Comparison of ENCODE assay signal across 15 cellular contexts in genomic region chrX:12383196-12383595, GRCh38.
DNase-seq lines count a peak whose midpoint lies in the region; ATAC-seq, FAIRE-seq and TF ChIP-seq lines count a peak whose summit lies in the region.
"Had no signal": no experiment of that assay in that cellular context is flagged by ENCODE, and none has a peak within 500 bp of the region (broad histone marks: within the 10 kb centered on the region; RNA-seq: fewer than 3 reads in every experiment).

No MANE protein-coding gene starts in this region.

- H2BK15ac ChIP-seq in IMR-90 (ENCODE audit: low read depth, low read length): no peak overlapping the region

- H2AK5ac ChIP-seq in IMR-90 (ENCODE audit: low read depth, low read length): no peak overlapping the region

- H3K9me1 ChIP-seq in IMR-90 (ENCODE audit: insufficient read depth, low read length): no peaks in the 10 kb centered on the region

- H3K4me1 Mint-ChIP-seq in neural crest cell: no peaks in the 10 kb centered on the region

- TF ChIP-seq EP300 in gastroesophageal sphincter (IDR thresholded peaks at IDR 0.05): no peak

- H3K4me2 ChIP-seq in DND-41 (ENCODE audit: insufficient read depth, low read length) (no peak overlapping the region), IMR-90 (ENCODE audit: low read depth, low read length) (no peak overlapping the region), mammary epithelial cell (ENCODE audit: insufficient read depth, low read depth, low read length) (no peak overlapping the region)

- no CpG with 5 or more reads among the region's 2 CpGs for WGBS in IMR-90 (ENCODE audit: extremely low coverage in 2 of 2, insufficient read length in 1 of 2), 2 experiments
- WGBS in mammary epithelial cell (ENCODE audit: low coverage, missing lambda C conversion rate): 21% methylated on average over 2 of the region's 2 CpGs
- WGBS in gastroesophageal sphincter (ENCODE audit: low coverage in 1 of 2), 2 donors: 75% methylated on average over 2 of the region's 2 CpGs; no CpG with 5 or more reads in 1 of the 2 donors

- H3K27ac Mint-ChIP-seq in neural crest cell (ENCODE audit: unreplicated experiment): no peak overlapping the region

- no peak overlapping the region for H3K4me3 ChIP-seq in DND-41 (ENCODE audit: low read depth in 1 of 2, low read length in 2 of 2)
- no peak overlapping the region for H3K4me3 ChIP-seq in IMR-90 (ENCODE audit: insufficient read depth, low read depth, low read length)
- H3K4me3 ChIP-seq in mammary epithelial cell (replicated peaks in 1 of 3; ENCODE audit: insufficient read depth in 1 of 3, low read depth in 2 of 3, low read length in 3 of 3): no peak overlapping the region
- H3K4me3 ChIP-seq in gastroesophageal sphincter: no peak overlapping the region
- H3K4me3 ChIP-seq: lower lobe of right lung had no signal

- H3K36me3 Mint-ChIP-seq in neural crest cell (ENCODE audit: low read depth): no peaks in the 10 kb centered on the region

- ATAC-seq in DND-41 (ENCODE audit: insufficient read depth, low read depth): no peak
- no peak for ATAC-seq in IMR-90 (ENCODE audit: low read depth)
- ATAC-seq in gastroesophageal sphincter: no peak
- no peak for ATAC-seq in HG02678 (IDR thresholded peaks at IDR 0.05; ENCODE audit: unreplicated experiment)
- no peak for ATAC-seq in HG03442 (IDR thresholded peaks at IDR 0.05; ENCODE audit: unreplicated experiment)
- ATAC-seq: lower lobe of right lung had no signal

- H2BK120ac ChIP-seq in IMR-90 (ENCODE audit: low read depth, low read length): no peak overlapping the region

- H3K9ac ChIP-seq in DND-41 (ENCODE audit: low read depth, low read length) (no peak overlapping the region), IMR-90 (ENCODE audit: low read depth, low read length) (no peak overlapping the region), mammary epithelial cell (ENCODE audit: insufficient read depth, low read length) (no peak overlapping the region)

- in situ Hi-C loops in IMR-90 (cut with MboI; ENCODE audit: low sequenced_read_pairs): no loop called here
- in situ Hi-C loops in mammary epithelial cell (cut with MboI; ENCODE audit: low sequenced_read_pairs in 2 of 2): no loop called here

- no peak overlapping the region for H3K4me3 Mint-ChIP-seq in neural crest cell

- H3K4me1 ChIP-seq in DND-41 (ENCODE audit: insufficient read depth, low read length): no peaks in the 10 kb centered on the region
- H3K4me1 ChIP-seq in IMR-90 (ENCODE audit: control insufficient read depth, insufficient read depth, low read length): no peaks in the 10 kb centered on the region; the same call in 1 of the 2 replicates
- H3K4me1 ChIP-seq in mammary epithelial cell (ENCODE audit: insufficient read depth, low read length): no peaks in the 10 kb centered on the region
- no peaks in the 10 kb centered on the region for H3K4me1 ChIP-seq in gastroesophageal sphincter
- H3K4me1 ChIP-seq: lower lobe of right lung had no signal

- TF ChIP-seq POLR2A in IMR-90 (IDR thresholded peaks at IDR 0.05; ENCODE audit: low read depth, low read length): no peak
- no peak for TF ChIP-seq POLR2A in gastroesophageal sphincter (IDR thresholded peaks at IDR 0.05)
- TF ChIP-seq POLR2A in GM12892 (IDR thresholded peaks at IDR 0.05; ENCODE audit: low read depth, low read length): no peak

- H2AK9ac ChIP-seq in IMR-90 (replicated peaks; ENCODE audit: low read depth, low read length, poor library complexity): no peak overlapping the region

- H2AFZ ChIP-seq in DND-41 (ENCODE audit: low read depth, low read length) (no peak overlapping the region), IMR-90 (replicated peaks; ENCODE audit: low read length, poor library complexity) (no peak overlapping the region), mammary epithelial cell (ENCODE audit: low read depth, low read length) (no peak overlapping the region)

- no peak; the same call in 1 of the 2 replicates for TF ChIP-seq RAD21 in IMR-90 (IDR thresholded peaks at IDR 0.05; ENCODE audit: low read length)

- H3K4ac ChIP-seq in IMR-90 (ENCODE audit: low read depth, low read length): no peak overlapping the region

- POLR2A ChIA-PET in IMR-90 (lab: Charles Lee; ENCODE audit: unreplicated experiment): no interaction called here

- BruUV-seq in IMR-90 (replicated peaks; lab: Mats Ljungman, UMichigan) (no TSS peak), mammary epithelial cell (replicated peaks; lab: Mats Ljungman, UMichigan) (no TSS peak)

- H2BK5ac ChIP-seq in IMR-90 (ENCODE audit: low read depth, low read length, poor library complexity, severe bottlenecking): no peak overlapping the region

- dilution Hi-C loops in IMR-90 (cut with HindIII; ENCODE audit: low sequenced_read_pairs, unreplicated experiment) (no loop called here), mammary epithelial cell (cut with HindIII; ENCODE audit: low sequenced_read_pairs) (no loop called here)

- H3K23ac ChIP-seq in IMR-90 (ENCODE audit: low read depth, low read length): no peak overlapping the region

- peak; percentile 22 for TF ChIP-seq CTCF in DND-41 (IDR thresholded peaks at IDR 0.05; ENCODE audit: borderline replicate concordance, extremely low read depth, low read length, poor library complexity, severe bottlenecking)
- TF ChIP-seq CTCF in IMR-90 (conservative IDR thresholded peaks at IDR 0.05; ENCODE audit: low read depth, low read length): peak; percentile 20; the same call in 1 of the 2 replicates
- TF ChIP-seq CTCF in mammary epithelial cell (conservative IDR thresholded peaks at IDR 0.05 in 1 of 2, IDR thresholded peaks at IDR 0.05 in 1 of 2; ENCODE audit: extremely low read depth in 1 of 2, insufficient read depth in 1 of 2, low read depth in 1 of 2, low read length in 2 of 2): peak; percentile 13 to 51
- peak; percentile 40 for TF ChIP-seq CTCF in neural crest cell (conservative IDR thresholded peaks at IDR 0.05)
- TF ChIP-seq CTCF in gastroesophageal sphincter (IDR thresholded peaks at IDR 0.05): no peak

- H3K9me3 ChIP-seq in DND-41 (ENCODE audit: insufficient read depth, low read length, severe bottlenecking) (no peaks in the 10 kb centered on the region), IMR-90 (ENCODE audit: control insufficient read depth, insufficient read depth, low read length) (no peaks in the 10 kb centered on the region), mammary epithelial cell (replicated peaks; ENCODE audit: insufficient read depth, low read length) (no peaks in the 10 kb centered on the region), gastroesophageal sphincter (no peaks in the 10 kb centered on the region)
- H3K9me3 ChIP-seq: lower lobe of right lung had no signal

- H3K56ac ChIP-seq in IMR-90 (ENCODE audit: extremely low read depth, insufficient read depth, low read length): no peak overlapping the region

- no peaks in the 10 kb centered on the region for H3K27me3 ChIP-seq in DND-41 (ENCODE audit: insufficient read depth, low read length, poor library complexity)
- no peaks in the 10 kb centered on the region for H3K27me3 ChIP-seq in IMR-90 (ENCODE audit: control insufficient read depth, insufficient read depth, low read length)
- H3K27me3 ChIP-seq in mammary epithelial cell (ENCODE audit: insufficient read depth, low read length): no peaks in the 10 kb centered on the region
- no peaks in the 10 kb centered on the region for H3K27me3 ChIP-seq in gastroesophageal sphincter

- H4K5ac ChIP-seq in IMR-90 (ENCODE audit: low read depth, low read length): no peak overlapping the region

- no peaks in the 10 kb centered on the region for H3K79me1 ChIP-seq in IMR-90 (ENCODE audit: low read depth in 1 of 2, low read length in 2 of 2)

- CTCF ChIA-PET in IMR-90 (lab: Yijun Ruan, JAX): no interaction called here
- CTCF ChIA-PET in mammary epithelial cell (lab: Charles Lee; ENCODE audit: low non-redundant PET): interaction anchor here (0.6 kb wide), 1 partner anchor 11 kb away, joined by 4 read pairs; no protein-coding TSS in a partner anchor

- H3K36me3 ChIP-seq in DND-41 (ENCODE audit: insufficient read depth, low read length) (no peaks in the 10 kb centered on the region), IMR-90 (ENCODE audit: control insufficient read depth, insufficient read depth, low read length) (no peaks in the 10 kb centered on the region), mammary epithelial cell (ENCODE audit: insufficient read depth, low read length) (no peaks in the 10 kb centered on the region), gastroesophageal sphincter (no peaks in the 10 kb centered on the region)
- H3K36me3 ChIP-seq: lower lobe of right lung had no signal

- peaks cover 5% of the 10 kb centered on the region for H3K27me3 Mint-ChIP-seq in neural crest cell (ENCODE audit: low read depth)

- no peak overlapping the region for H4K91ac ChIP-seq in IMR-90 (ENCODE audit: insufficient read depth, low read depth, low read length)

- peaks cover 2% of the 10 kb centered on the region for H3K9me3 Mint-ChIP-seq in neural crest cell

- no peaks in the 10 kb centered on the region for H3K79me2 ChIP-seq in DND-41 (ENCODE audit: insufficient read depth, low read length)
- no peaks in the 10 kb centered on the region for H3K79me2 ChIP-seq in mammary epithelial cell (ENCODE audit: insufficient read depth, low read length)

- H2BK20ac ChIP-seq in IMR-90 (ENCODE audit: low read depth, low read length): no peak overlapping the region

- DNase-seq in DND-41 (no peak), IMR-90 (no peak), mammary epithelial cell (no peak), neural crest cell (ENCODE audit: low read depth, low spot score) (no peak), GM12892 (ENCODE audit: insufficient read length) (no peak)
- DNase-seq: activated naive CD4-positive, alpha-beta T cell; lower lobe of right lung; NCI-H1105 treated with DMSO at 0.1 percent for 48 hours; occipital lobe; small intestine; substantia nigra had no signal

- H4K8ac ChIP-seq in IMR-90 (ENCODE audit: low read depth in 2 of 2, low read length in 2 of 2): no peak overlapping the region

- H3K27ac ChIP-seq in DND-41 (ENCODE audit: low read length) (no peak overlapping the region), IMR-90 (ENCODE audit: insufficient read depth, low read length) (no peak overlapping the region), mammary epithelial cell (ENCODE audit: insufficient read depth, low read depth, low read length) (no peak overlapping the region), gastroesophageal sphincter (no peak overlapping the region)
- H3K27ac ChIP-seq: lower lobe of right lung had no signal

- intact Hi-C loops in IMR-90 (cut with micrococcal nuclease): no loop called here
- intact Hi-C loops in mammary epithelial cell (cut with micrococcal nuclease): loop anchor here (1.0 to 10.0 kb wide), 2 partner anchors 182 to 303 kb away; no protein-coding TSS in a partner anchor

- no peak overlapping the region for H3K18ac ChIP-seq in IMR-90 (ENCODE audit: low read depth, low read length)

- no peak overlapping the region for H3K14ac ChIP-seq in IMR-90 (replicated peaks; ENCODE audit: low read depth, low read length)

- H4K20me1 ChIP-seq in DND-41 (ENCODE audit: insufficient read depth, low read length) (no peaks in the 10 kb centered on the region), IMR-90 (ENCODE audit: insufficient read depth, low read length) (no peaks in the 10 kb centered on the region), mammary epithelial cell (ENCODE audit: insufficient read depth, low read length) (no peaks in the 10 kb centered on the region)

- no peak for FAIRE-seq in GM12892 (lab: Jason Lieb, UNC)
- FAIRE-seq: H54, small intestine had no signal

TF ChIP-seq in IMR-90, 13 proteins besides CTCF, POLR2A, EP300 and RAD21 (continues in another document):
- no peak for TF ChIP-seq SMC3 (IDR thresholded peaks at IDR 0.05; ENCODE audit: low read depth, low read length)

Comparison
In these comparisons a context has a peak if more than half of its experiments do, and no peak if none do; other contexts are left out.
1. CTCF ChIP-seq: peak in DND-41 (single experiment), IMR-90 (single experiment), mammary epithelial cell (2 of 2) and neural crest cell (single experiment); none in gastroesophageal sphincter (0 of 4).